In the genomic region with DNA sequence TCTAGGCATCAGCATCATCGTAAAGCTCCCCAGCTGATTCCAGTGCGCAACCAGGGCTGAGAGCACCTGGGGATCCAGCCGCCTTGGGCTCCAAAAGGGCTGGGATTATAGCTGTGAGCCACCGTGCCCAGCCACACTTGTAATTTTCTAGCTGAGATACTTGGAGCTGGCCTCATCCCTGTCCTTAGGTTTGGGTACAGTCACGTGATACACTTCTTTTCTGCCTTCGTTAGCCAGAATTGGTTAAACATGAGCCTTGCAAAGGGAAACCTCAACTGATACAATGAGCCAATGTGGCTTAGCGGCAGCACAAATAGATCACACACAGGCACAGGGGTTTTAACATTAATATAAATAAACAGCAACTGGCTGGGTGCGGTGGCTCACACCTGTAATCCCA, we compare ENCODE assay signal across 29 cellular contexts.
"Had no signal": no experiment of that assay in that cellular context is flagged by ENCODE, and none has a peak within 500 bp of the region (broad histone marks: within the 10 kb centered on the region; RNA-seq: fewer than 3 reads in every experiment).

No MANE protein-coding gene starts in this region.

- H3K27ac Mint-ChIP-seq: naive thymus-derived CD4-positive, alpha-beta T cell; natural killer cell; nephron; neural progenitor cell; progenitor cell of endocrine pancreas; stimulated activated naive CD8-positive, alpha-beta T cell treated with anti-CD3 and anti-CD28 coated beads, Interleukin-15, Interleukin-2, amounts not matched to agents 100 ng/mL and 50 ng/mL, for 24 hours; type B pancreatic cell had no signal

- DNase-seq: naive thymus-derived CD4-positive, alpha-beta T cell; natural killer cell; occipital lobe; pancreas; psoas muscle; right cardiac atrium; right lobe of liver; spleen; stimulated activated CD4-positive, alpha-beta T cell treated with anti-CD3 and anti-CD28 coated beads, Interleukin-12 subunit alpha, Interleukin-12 subunit beta, amount 100 ng/mL, for 4 hours; stimulated activated CD4-positive, alpha-beta T cell treated with anti-CD3 and anti-CD28 coated beads, Interleukin-1b, Interleukin-23, amount 100 ng/mL, for 48 hours; stimulated activated CD4-positive, alpha-beta T cell treated with anti-CD3 and anti-CD28 coated beads, Interleukin-4, amount 100 ng/mL, for 1 hour; stimulated activated CD4-positive, alpha-beta T cell treated with anti-CD3 and anti-CD28 coated beads, Interleukin-4, amount 100 ng/mL, for 4 hours; stimulated activated CD8-positive, alpha-beta memory T cell treated with anti-CD3 and anti-CD28 coated beads, Interleukin-4, amount 100 ng/mL, for 48 hours; stimulated activated naive B cell treated with anti-CD40 and anti-IgM and Interleukin-4, amounts not matched to agents 10 μg/mL and 1 μg/mL and 100 μg/mL, for 72 hours; stimulated activated naive CD4-positive, alpha-beta T cell treated with Interleukin-2 at 50 U/mL for 16 hours; substantia nigra; testis; tibial artery; transverse colon had no signal

- H3K27me3 Mint-ChIP-seq: stimulated activated naive B cell treated with anti-CD40 and anti-IgM and Interleukin-4, amounts not matched to agents 10 μg/mL and 1 μg/mL and 100 μg/mL, for 72 hours; stimulated activated naive CD8-positive, alpha-beta T cell treated with anti-CD3 and anti-CD28 coated beads, Interleukin-15, Interleukin-2, amounts not matched to agents 100 ng/mL and 50 ng/mL, for 24 hours; type B pancreatic cell had no signal

- H3K36me3 Mint-ChIP-seq: naive thymus-derived CD4-positive, alpha-beta T cell; natural killer cell; neural progenitor cell; stimulated activated naive B cell treated with anti-CD40 and anti-IgM and Interleukin-4, amounts not matched to agents 10 μg/mL and 1 μg/mL and 100 μg/mL, for 72 hours; type B pancreatic cell had no signal

- H3K27ac ChIP-seq: neural progenitor cell, pancreas, psoas muscle, right lobe of liver, skin epidermis, spleen, suprapubic skin, testis, tibial artery, vagina had no signal

- H3K36me3 ChIP-seq: neural progenitor cell, pancreas, right lobe of liver, spleen, suprapubic skin, tibial artery, transverse colon, vagina had no signal

- H3K27me3 ChIP-seq: pancreas, right lobe of liver, spleen, suprapubic skin, testis, transverse colon, vagina had no signal

- H3K4me3 Mint-ChIP-seq: naive thymus-derived CD4-positive, alpha-beta T cell; natural killer cell; nephron; neural progenitor cell; stimulated activated naive B cell treated with anti-CD40 and anti-IgM and Interleukin-4, amounts not matched to agents 10 μg/mL and 1 μg/mL and 100 μg/mL, for 72 hours; stimulated activated naive CD8-positive, alpha-beta T cell treated with anti-CD3 and anti-CD28 coated beads, Interleukin-15, Interleukin-2, amounts not matched to agents 100 ng/mL and 50 ng/mL, for 24 hours; type B pancreatic cell had no signal

- H3K9me3 Mint-ChIP-seq: naive thymus-derived CD4-positive, alpha-beta T cell; natural killer cell; nephron; stimulated activated naive B cell treated with anti-CD40 and anti-IgM and Interleukin-4, amounts not matched to agents 10 μg/mL and 1 μg/mL and 100 μg/mL, for 72 hours; stimulated activated naive CD8-positive, alpha-beta T cell treated with anti-CD3 and anti-CD28 coated beads, Interleukin-15, Interleukin-2, amounts not matched to agents 100 ng/mL and 50 ng/mL, for 24 hours; type B pancreatic cell had no signal

- ATAC-seq: naive thymus-derived CD4-positive, alpha-beta T cell; natural killer cell; pancreas; psoas muscle; right cardiac atrium; right lobe of liver; stimulated activated naive B cell treated with anti-CD40 and anti-IgM and Interleukin-4, amounts not matched to agents 10 μg/mL and 1 μg/mL and 100 μg/mL, for 72 hours had no signal

- FAIRE-seq: pancreas, urothelium cell line had no signal

- H3K4me1 Mint-ChIP-seq: nephron had no signal

- H3K4me1 ChIP-seq: pancreas, psoas muscle, right lobe of liver, suprapubic skin, testis, tibial artery, vagina had no signal

- H3K9me3 ChIP-seq: pancreas, psoas muscle, right lobe of liver, spleen, suprapubic skin, testis, tibial artery, transverse colon, vagina had no signal

- H3K9ac ChIP-seq: neural progenitor cell had no signal

- H3K4me2 ChIP-seq: neural progenitor cell, smooth muscle cell had no signal

- H3K4me3 ChIP-seq: neural progenitor cell, pancreas, psoas muscle, right lobe of liver, skin epidermis, smooth muscle cell, spleen, suprapubic skin, testis, tibial artery, transverse colon, vagina had no signal
